Comparison of ENCODE assay signal across 27 cellular contexts in genomic region chr16:56918467-56919012, GRCh38. TPM values are rescaled to one million over a fixed set of nuclear protein-coding genes. Genes with fewer than 3 reads are reported as not detected.
DNase-seq lines count a peak whose midpoint lies in the region; ATAC-seq and TF ChIP-seq lines count a peak whose summit lies in the region.
"Had no signal": no experiment of that assay in that cellular context is flagged by ENCODE, and none has a peak within 500 bp of the region (broad histone marks: within the 10 kb centered on the region; RNA-seq: fewer than 3 reads in every experiment).

No MANE protein-coding gene starts in this region.

- H3K4me1 Mint-ChIP-seq in IgD-negative memory B cell, result peaks cover 35 to 61% (median 59%) of the 10 kb centered on the region in 3 donors
- peaks cover 13 to 18% of the 10 kb centered on the region in 2 donors for H3K4me1 Mint-ChIP-seq in effector memory CD8-positive, alpha-beta T cell (ENCODE audit: low read depth in 2 of 2)

- no peaks in the 10 kb centered on the region for H3K9me3 ChIP-seq in PC-9 (ENCODE audit: insufficient read depth, low read depth)
- H3K9me3 ChIP-seq: testis had no signal

- no peaks in the 10 kb centered on the region for H4K20me1 ChIP-seq in PC-9 (ENCODE audit: insufficient read depth)

- CTCF ChIA-PET in PC-9 (lab: Charles Lee), result no interaction called here

- no peak overlapping the region; the same call in 1 of the 2 replicates for H3K27ac ChIP-seq in PC-9
- H3K27ac ChIP-seq: testis had no signal

- no peak overlapping the region for H3K4me3 ChIP-seq in PC-9
- H3K4me3 ChIP-seq: lung, testis had no signal

- no TSS peak for BruUV-seq in PC-9 (replicated peaks; lab: Mats Ljungman, UMichigan)

- peaks cover 18% of the 10 kb centered on the region for H3F3A ChIP-seq in PC-9 (ENCODE audit: insufficient read depth, low read depth)

- no peaks in the 10 kb centered on the region for H3K79me2 ChIP-seq in PC-9 (ENCODE audit: low read depth)

- TF ChIP-seq POLR2A in GM18505 (IDR thresholded peaks at IDR 0.05; ENCODE audit: borderline replicate concordance, extremely low read depth, insufficient read depth, insufficient read length), result no peak

- no peak overlapping the region for H2AFZ ChIP-seq in PC-9

- POLR2A ChIA-PET in PC-9 (lab: Charles Lee; ENCODE audit: unreplicated experiment), result no interaction called here

- intact Hi-C loops in PC-9 (cut with micrococcal nuclease; ENCODE audit: unreplicated experiment), result no loop called here

- peak overlapping the region; percentile 82 to 99 (median 90) for H3K27ac Mint-ChIP-seq in IgD-negative memory B cell
- H3K27ac Mint-ChIP-seq in effector memory CD8-positive, alpha-beta T cell, result no peak overlapping the region

- H3K36me3 ChIP-seq in PC-9 (ENCODE audit: low read depth), result no peaks in the 10 kb centered on the region

- H3K4me2 ChIP-seq in PC-9, result peak overlapping the region; percentile 45; the same call in 1 of the 2 replicates

- TF ChIP-seq CTCF in PC-9 (conservative IDR thresholded peaks at IDR 0.05), result no peak
- no peak for TF ChIP-seq CTCF in omental fat pad (IDR thresholded peaks at IDR 0.05)

- no peaks in the 10 kb centered on the region for H3K9me3 Mint-ChIP-seq in IgD-negative memory B cell
- no peaks in the 10 kb centered on the region for H3K9me3 Mint-ChIP-seq in effector memory CD8-positive, alpha-beta T cell
- H3K9me3 Mint-ChIP-seq: activated T-helper 1 cell treated with anti-CD3 and anti-CD28 coated beads, Interleukin-12 subunit alpha, Interleukin-12 subunit beta, Interleukin-2, Interleukin-4 antibody, amounts not matched to agents 30 ng/mL and 10 ng/mL and 1 ng/mL, durations not matched to agents 14 hours and 24 hours and 36 hours; CD4-positive, alpha-beta memory T cell had no signal

- H3K4me3 Mint-ChIP-seq in IgD-negative memory B cell, result peak overlapping the region in 3 of 4 donors; percentile 63 to 88 (median 82)
- H3K4me3 Mint-ChIP-seq in effector memory CD8-positive, alpha-beta T cell, result no peak overlapping the region
- H3K4me3 Mint-ChIP-seq: activated T-helper 1 cell treated with anti-CD3 and anti-CD28 coated beads, Interleukin-12 subunit alpha, Interleukin-12 subunit beta, Interleukin-2, Interleukin-4 antibody, amounts not matched to agents 30 ng/mL and 10 ng/mL and 1 ng/mL, durations not matched to agents 14 hours and 24 hours and 36 hours had no signal

- peaks cover 1% of the 10 kb centered on the region for H3K36me3 Mint-ChIP-seq in IgD-negative memory B cell
- no peaks in the 10 kb centered on the region for H3K36me3 Mint-ChIP-seq in effector memory CD8-positive, alpha-beta T cell (ENCODE audit: insufficient read depth)
- H3K36me3 Mint-ChIP-seq: CD4-positive, alpha-beta memory T cell had no signal

- H3K4me1 ChIP-seq in PC-9 (replicated peaks; ENCODE audit: insufficient read depth), result peaks cover 44% of the 10 kb centered on the region
- H3K4me1 ChIP-seq: testis had no signal

- H3K27me3 ChIP-seq in PC-9 (ENCODE audit: insufficient read depth, low read depth), result no peaks in the 10 kb centered on the region
- H3K27me3 ChIP-seq: testis had no signal

- H3K9me2 ChIP-seq in PC-9 (ENCODE audit: insufficient read depth), result no peaks in the 10 kb centered on the region

- ATAC-seq in omental fat pad (ENCODE audit: low FRiP score) (no peak), GM18505 (IDR thresholded peaks at IDR 0.05; ENCODE audit: unreplicated experiment) (no peak)
- no peak for ATAC-seq in effector memory CD8-positive, alpha-beta T cell (replicated peaks)
- ATAC-seq: activated naive CD4-positive, alpha-beta T cell treated with anti-CD3 and anti-CD28 coated beads, Interleukin-2, amount 50 U/mL, for 72 hours had no signal

- H3K27me3 Mint-ChIP-seq in IgD-negative memory B cell, result no peaks in the 10 kb centered on the region
- peaks cover 0 to 11% of the 10 kb centered on the region in 2 donors for H3K27me3 Mint-ChIP-seq in effector memory CD8-positive, alpha-beta T cell

- DNase-seq in PC-9, result no peak
- peak; percentile 25 for DNase-seq in kidney glomerular epithelial cell (lab: John Stamatoyannopoulos, UW)
- peak; percentile 48 for DNase-seq in renal cortical epithelial cell (ENCODE audit: low read depth)
- DNase-seq in omental fat pad (ENCODE audit: low spot score), result no peak
- DNase-seq in effector memory CD8-positive, alpha-beta T cell, result no peak
- DNase-seq: CD4-positive, alpha-beta memory T cell; DMS53; foreskin melanocyte; GDM1; HCEC 1CT; hypothalamus; KG1; MV-4-11; NCI-H1694; NCI-H2171; NCI-H524 treated with DMSO at 0.1 percent for 48 hours; stimulated activated naive CD4-positive, alpha-beta T cell; SW 1271; testis had no signal

RNA-seq across cellular contexts. Expression of gene HERPUD1, which starts 13.4 kb away (rescaled TPM):
- 298 TPM for polyA plus RNA-seq in IgD-negative memory B cell
- total RNA-seq in PC-9 (2021), result 23.5 and 35.3 TPM in 2 replicates
- 87.0 and 252 TPM in 2 replicates for total RNA-seq in renal cortical epithelial cell
- 100 to 1,000 TPM; 151 to 170 (median 162) TPM for total RNA-seq in omental fat pad

RNA-seq across cellular contexts. Expression of gene CETP, which starts 43.2 kb away (rescaled TPM):
- 0.79 TPM for polyA plus RNA-seq in IgD-negative memory B cell
- not detected in 2 replicates for total RNA-seq in PC-9 (2021)
- not detected in 2 replicates for total RNA-seq in renal cortical epithelial cell
- total RNA-seq in omental fat pad, result 10 to 100 TPM in 1 of 4 donors, 1 to 10 TPM in 2, under 1 TPM in 1; 0.84 to 61.5 (median 5.9) TPM
- total RNA-seq: activated naive CD4-positive, alpha-beta T cell treated with anti-CD3 and anti-CD28 coated beads, Interleukin-2, amount 50 U/mL, for 72 hours; CD4-positive, alpha-beta memory T cell; esophagus mucosa; osteocyte had no signal
- polyA plus RNA-seq: keratinocyte had no signal

RNA-seq across cellular contexts. Expression of gene SLC12A3, which starts 53.5 kb away (rescaled TPM):
- 1.6 TPM for polyA plus RNA-seq in IgD-negative memory B cell
- total RNA-seq in PC-9 (2021) (0.26 and 0.70 TPM in 2 replicates), renal cortical epithelial cell (2.4 and 5.2 TPM in 2 replicates), omental fat pad (not detected)
- total RNA-seq: activated naive CD4-positive, alpha-beta T cell treated with anti-CD3 and anti-CD28 coated beads, Interleukin-2, amount 50 U/mL, for 72 hours; activated T-helper 1 cell treated with anti-CD3 and anti-CD28 coated beads, Interleukin-12 subunit alpha, Interleukin-12 subunit beta, Interleukin-2, Interleukin-4 antibody, amounts not matched to agents 30 ng/mL and 10 ng/mL and 1 ng/mL, durations not matched to agents 14 hours and 24 hours and 36 hours; CD4-positive, alpha-beta memory T cell; esophagus mucosa; lung; osteocyte had no signal
- polyA plus RNA-seq: CD4-positive, alpha-beta memory T cell; keratinocyte had no signal

Comparison
In these comparisons a context has a peak if more than half of its experiments do, and no peak if none do; other contexts are left out.
1. H3K27ac Mint-ChIP-seq: peak in IgD-negative memory B cell (3 of 3); none in effector memory CD8-positive, alpha-beta T cell (0 of 2).
2. H3K4me3 Mint-ChIP-seq: peak in IgD-negative memory B cell (3 of 4); none in effector memory CD8-positive, alpha-beta T cell (0 of 2).
3. DNase-seq: peak in kidney glomerular epithelial cell (single experiment) and renal cortical epithelial cell (single experiment); none in PC-9 (0 of 2), omental fat pad (single experiment) and effector memory CD8-positive, alpha-beta T cell (0 of 3).